In genomic region chr14:64889352-64889751, GRCh38 we compare ENCODE assay signal across 35 cellular contexts. TPM values are rescaled to one million over a fixed set of nuclear protein-coding genes. Genes with fewer than 3 reads are reported as not detected.
"Had no signal": no experiment of that assay in that cellular context is flagged by ENCODE, and none has a peak within 500 bp of the region (broad histone marks: within the 10 kb centered on the region; RNA-seq: fewer than 3 reads in every experiment).

No MANE protein-coding gene starts in this region.

- ATAC-seq: activated CD4-positive, CD25-positive, alpha-beta regulatory T cell treated with anti-CD3 and anti-CD28 coated beads, Interleukin-2, amount 50 U/mL, for 24 hours; activated CD8-positive, alpha-beta memory T cell treated with anti-CD3 and anti-CD28 coated beads, Interleukin-2, amount 10 ng/mL, durations not matched to agents 7 days and 5 days; activated CD8-positive, alpha-beta T cell treated with anti-CD3 and anti-CD28 coated beads, Interleukin-2, amount 10 ng/mL, durations not matched to agents 7 days and 5 days; activated naive CD4-positive, alpha-beta T cell treated with anti-CD3 and anti-CD28 coated beads, Interleukin-2, amount 50 U/mL, for 72 hours; effector memory CD8-positive, alpha-beta T cell; foreskin keratinocyte; gastrocnemius medialis; heart left ventricle; T-helper 17 cell had no signal

- H3K4me1 ChIP-seq: ascending aorta, breast epithelium, esophagus muscularis mucosa, foreskin keratinocyte, heart left ventricle had no signal

- H3K4me3 ChIP-seq: ascending aorta, breast epithelium, esophagus muscularis mucosa, gastrocnemius medialis, heart left ventricle had no signal

- H3K27ac ChIP-seq: ascending aorta, breast epithelium, esophagus muscularis mucosa, foreskin keratinocyte, gastrocnemius medialis, heart left ventricle, WERI-Rb-1 had no signal

- H3K36me3 ChIP-seq: ascending aorta, breast epithelium, esophagus muscularis mucosa, gastrocnemius medialis, heart left ventricle, WERI-Rb-1 had no signal

- H3K27me3 ChIP-seq: ascending aorta, breast epithelium, gastrocnemius medialis had no signal

- DNase-seq: activated B cell treated with CpG ODN at 0.5 μM for 24 hours; activated CD4-positive, alpha-beta memory T cell treated with anti-CD3 and anti-CD28 coated beads for 36 hours; activated CD4-positive, alpha-beta T cell treated with anti-CD3 and anti-CD28 coated beads for 48 hours; activated CD8-positive, alpha-beta memory T cell treated with anti-CD3 and anti-CD28 coated beads, Interleukin-2, amount 10 ng/mL, durations not matched to agents 7 days and 5 days; activated CD8-positive, alpha-beta memory T cell treated with anti-CD3 and anti-CD28 coated beads, Interleukin-2, amount 50 U/mL, for 4 hours; activated CD8-positive, alpha-beta T cell treated with anti-CD3 and anti-CD28 coated beads, Interleukin-2, amount 10 ng/mL, durations not matched to agents 7 days and 5 days; activated effector memory CD4-positive, alpha-beta T cell treated with anti-CD3 and anti-CD28 coated beads, Interleukin-2, amount 50 U/mL, for 16 hours; activated naive CD4-positive, alpha-beta T cell; activated naive CD4-positive, alpha-beta T cell treated with anti-CD3 and anti-CD28 coated beads, Interleukin-2, amount 10 ng/mL, durations not matched to agents 7 days and 5 days; activated naive CD8-positive, alpha-beta T cell treated with anti-CD3 and anti-CD28 coated beads, Interleukin-2, amount 10 ng/mL, durations not matched to agents 7 days and 5 days; activated T-cell treated with anti-CD3 and anti-CD28 coated beads, Interleukin-2, amount 50 U/mL, for 1 hour; activated T-cell treated with anti-CD3 and anti-CD28 coated beads, Interleukin-2, amount 50 U/mL, for 48 hours; cortex of kidney; dermis blood vessel endothelial cell; effector CD4-positive, alpha-beta T cell; effector memory CD8-positive, alpha-beta T cell; erythroblast; foreskin keratinocyte; gastrocnemius medialis; glutamatergic neuron; heart left ventricle; T-helper 1 cell; T-helper 17 cell; T1000; WERI-Rb-1 had no signal

- H3K9me3 ChIP-seq: ascending aorta, breast epithelium, esophagus muscularis mucosa, gastrocnemius medialis, heart left ventricle had no signal

RNA-seq across cellular contexts. Expression of gene SPTB, which starts 9.6 kb away (rescaled TPM):
- total RNA-seq: activated CD8-positive, alpha-beta memory T cell treated with anti-CD3 and anti-CD28 coated beads, Interleukin-2, amount 10 ng/mL, durations not matched to agents 7 days and 5 days; activated CD8-positive, alpha-beta T cell treated with anti-CD3 and anti-CD28 coated beads, Interleukin-2, amount 10 ng/mL, durations not matched to agents 7 days and 5 days; activated naive CD8-positive, alpha-beta T cell treated with anti-CD3 and anti-CD28 coated beads, Interleukin-2, amount 10 ng/mL, durations not matched to agents 7 days and 5 days; activated T-helper 1 cell treated with anti-CD3 and anti-CD28 coated beads, Interleukin-12 subunit alpha, Interleukin-12 subunit beta, Interleukin-2, Interleukin-4 antibody, amounts not matched to agents 30 ng/mL and 10 ng/mL and 1 ng/mL, durations not matched to agents 14 hours and 24 hours and 36 hours had no signal

RNA-seq across cellular contexts. Expression of gene GPX2, which starts 53.2 kb away (rescaled TPM):
- total RNA-seq: activated B cell treated with CpG ODN at 0.5 μM for 24 hours; activated CD4-positive, alpha-beta memory T cell treated with anti-CD3 and anti-CD28 coated beads for 36 hours; activated CD8-positive, alpha-beta memory T cell treated with anti-CD3 and anti-CD28 coated beads for 36 hours; activated CD8-positive, alpha-beta memory T cell treated with anti-CD3 and anti-CD28 coated beads, Interleukin-2, amount 10 ng/mL, durations not matched to agents 7 days and 5 days; activated CD8-positive, alpha-beta T cell treated with anti-CD3 and anti-CD28 coated beads, Interleukin-2, amount 10 ng/mL, durations not matched to agents 7 days and 5 days; activated naive CD4-positive, alpha-beta T cell treated with anti-CD3 and anti-CD28 coated beads, Interleukin-2, amount 50 U/mL, for 72 hours; activated naive CD8-positive, alpha-beta T cell treated with anti-CD3 and anti-CD28 coated beads, Interleukin-2, amount 10 ng/mL, durations not matched to agents 7 days and 5 days; activated T-helper 1 cell treated with anti-CD3 and anti-CD28 coated beads, Interleukin-12 subunit alpha, Interleukin-12 subunit beta, Interleukin-2, Interleukin-4 antibody, amounts not matched to agents 30 ng/mL and 10 ng/mL and 1 ng/mL, durations not matched to agents 14 hours and 24 hours and 36 hours; activated T-helper 2 cell treated with anti-CD3 and anti-CD28 coated beads, Interferon-gamma antibody, Interleukin-2, Interleukin-4, amounts not matched to agents 10 μg/mL and 5 μg/mL and 100 μg/mL, durations not matched to agents 14 hours and 24 hours and 36 hours; ascending aorta; cardiac septum; cerebellum; dermis blood vessel endothelial cell; esophagus muscularis mucosa; heart left ventricle; T-helper 17 cell had no signal
